1 cellular context compared by ENCODE assay signal in genomic region chr17:47301161-47301560, GRCh38.
TF ChIP-seq lines count a peak whose summit lies in the region.

No MANE protein-coding gene starts in this region.

TF ChIP-seq in K562, 482 proteins besides CTCF, POLR2A, EP300 and RAD21 (continued from another document):
- TF ChIP-seq, protein P1, sequence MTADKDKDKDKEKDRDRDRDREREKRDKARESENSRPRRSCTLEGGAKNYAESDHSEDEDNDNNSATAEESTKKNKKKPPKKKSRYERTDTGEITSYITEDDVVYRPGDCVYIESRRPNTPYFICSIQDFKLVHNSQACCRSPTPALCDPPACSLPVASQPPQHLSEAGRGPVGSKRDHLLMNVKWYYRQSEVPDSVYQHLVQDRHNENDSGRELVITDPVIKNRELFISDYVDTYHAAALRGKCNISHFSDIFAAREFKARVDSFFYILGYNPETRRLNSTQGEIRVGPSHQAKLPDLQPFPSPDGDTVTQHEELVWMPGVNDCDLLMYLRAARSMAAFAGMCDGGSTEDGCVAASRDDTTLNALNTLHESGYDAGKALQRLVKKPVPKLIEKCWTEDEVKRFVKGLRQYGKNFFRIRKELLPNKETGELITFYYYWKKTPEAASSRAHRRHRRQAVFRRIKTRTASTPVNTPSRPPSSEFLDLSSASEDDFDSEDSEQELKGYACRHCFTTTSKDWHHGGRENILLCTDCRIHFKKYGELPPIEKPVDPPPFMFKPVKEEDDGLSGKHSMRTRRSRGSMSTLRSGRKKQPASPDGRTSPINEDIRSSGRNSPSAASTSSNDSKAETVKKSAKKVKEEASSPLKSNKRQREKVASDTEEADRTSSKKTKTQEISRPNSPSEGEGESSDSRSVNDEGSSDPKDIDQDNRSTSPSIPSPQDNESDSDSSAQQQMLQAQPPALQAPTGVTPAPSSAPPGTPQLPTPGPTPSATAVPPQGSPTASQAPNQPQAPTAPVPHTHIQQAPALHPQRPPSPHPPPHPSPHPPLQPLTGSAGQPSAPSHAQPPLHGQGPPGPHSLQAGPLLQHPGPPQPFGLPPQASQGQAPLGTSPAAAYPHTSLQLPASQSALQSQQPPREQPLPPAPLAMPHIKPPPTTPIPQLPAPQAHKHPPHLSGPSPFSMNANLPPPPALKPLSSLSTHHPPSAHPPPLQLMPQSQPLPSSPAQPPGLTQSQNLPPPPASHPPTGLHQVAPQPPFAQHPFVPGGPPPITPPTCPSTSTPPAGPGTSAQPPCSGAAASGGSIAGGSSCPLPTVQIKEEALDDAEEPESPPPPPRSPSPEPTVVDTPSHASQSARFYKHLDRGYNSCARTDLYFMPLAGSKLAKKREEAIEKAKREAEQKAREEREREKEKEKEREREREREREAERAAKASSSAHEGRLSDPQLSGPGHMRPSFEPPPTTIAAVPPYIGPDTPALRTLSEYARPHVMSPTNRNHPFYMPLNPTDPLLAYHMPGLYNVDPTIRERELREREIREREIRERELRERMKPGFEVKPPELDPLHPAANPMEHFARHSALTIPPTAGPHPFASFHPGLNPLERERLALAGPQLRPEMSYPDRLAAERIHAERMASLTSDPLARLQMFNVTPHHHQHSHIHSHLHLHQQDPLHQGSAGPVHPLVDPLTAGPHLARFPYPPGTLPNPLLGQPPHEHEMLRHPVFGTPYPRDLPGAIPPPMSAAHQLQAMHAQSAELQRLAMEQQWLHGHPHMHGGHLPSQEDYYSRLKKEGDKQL (CRISPR knock-in tag; IDR thresholded peaks at IDR 0.05; ENCODE audit: borderline replicate concordance) = no peak
- TF ChIP-seq AFF4 (CRISPR knock-in tag; IDR thresholded peaks at IDR 0.05) (no peak), NRF1 (conservative IDR thresholded peaks at IDR 0.05 in 1 of 2, IDR thresholded peaks at IDR 0.05 in 1 of 2) (no peak), ZNF79 (CRISPR knock-in tag; IDR thresholded peaks at IDR 0.05; ENCODE audit: low read depth) (no peak), ZNF444 (CRISPR knock-in tag; IDR thresholded peaks at IDR 0.05) (no peak), RBFOX2 (IDR thresholded peaks at IDR 0.05; ENCODE audit: low read depth, low read length) (no peak), SMC3 (conservative IDR thresholded peaks at IDR 0.05; ENCODE audit: insufficient read depth, low read depth, low read length) (no peak), NFYB (IDR thresholded peaks at IDR 0.05; ENCODE audit: extremely low read depth, insufficient read length) (no peak)
